8 cellular contexts compared by ENCODE assay signal in the genomic region with DNA sequence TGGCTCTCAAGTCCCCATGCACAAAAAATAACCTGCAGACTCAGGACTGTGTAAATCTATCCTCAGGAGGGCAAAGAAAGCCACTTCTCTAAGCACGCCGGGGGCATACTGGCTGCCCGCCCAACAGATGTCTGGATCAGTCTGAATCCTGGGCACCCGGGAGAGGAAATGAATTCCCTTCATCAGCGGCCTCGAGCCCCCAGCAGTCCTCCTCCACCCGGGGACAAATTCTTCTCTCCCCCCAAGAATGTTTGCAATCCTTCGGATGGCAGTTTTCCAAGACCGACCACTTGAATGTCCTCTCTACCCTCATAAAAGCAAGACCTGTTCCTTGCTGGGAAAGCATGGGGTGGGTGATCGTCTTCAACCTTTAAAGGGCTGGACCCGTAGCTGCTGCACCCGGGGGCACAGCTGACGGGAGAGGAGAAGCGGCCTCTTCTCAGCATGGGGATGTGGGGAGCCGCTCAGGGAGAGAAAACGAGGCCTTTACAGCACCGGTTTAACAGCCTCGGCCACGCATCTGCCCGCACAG.
DNase-seq lines count a peak whose midpoint lies in the region; ATAC-seq and TF ChIP-seq lines count a peak whose summit lies in the region.

No MANE protein-coding gene starts in this region.

- in situ Hi-C loops in astrocyte of the cerebellum (cut with HindIII; ENCODE audit: low sequenced_read_pairs), result loop anchor here (5.0 to 25.0 kb wide), 2 partner anchors 73 to 262 kb away; no protein-coding TSS in a partner anchor

- no peaks in the 10 kb centered on the region for H3K36me3 Mint-ChIP-seq in memory B cell

- H3K9me3 Mint-ChIP-seq in memory B cell, result no peaks in the 10 kb centered on the region

- no peaks in the 10 kb centered on the region for H3K9me3 ChIP-seq in ES-I3 (ENCODE audit: control insufficient read depth, insufficient read depth, low read length)

- H3K9ac ChIP-seq in ES-I3 (ENCODE audit: low read depth, low read length), result peak overlapping the region; percentile 42

- no peaks in the 10 kb centered on the region for H3K36me3 ChIP-seq in ES-I3 (ENCODE audit: insufficient read depth, low read length)

- peak overlapping the region; percentile 93 for H3K4me3 Mint-ChIP-seq in memory B cell

- TF ChIP-seq CTCF in astrocyte of the cerebellum (IDR thresholded peaks at IDR 0.05; ENCODE audit: low read depth, low read length, missing control alignments), result no peak

- no peak for DNase-seq in astrocyte of the cerebellum (ENCODE audit: low read depth)
- no peak for DNase-seq in memory B cell (ENCODE audit: low spot score in 2 of 2)
- DNase-seq in GDM1 (lab: John Stamatoyannopoulos, UW), result no peak
- DNase-seq in OCI-M1 (lab: John Stamatoyannopoulos, UW), result no peak
- no peak for DNase-seq in central memory CD4-positive, alpha-beta T cell

- H3K27ac Mint-ChIP-seq in memory B cell, result peak overlapping the region; percentile 96

- peaks cover 3% of the 10 kb centered on the region; the same call in 1 of the 2 replicates for H3K4me1 ChIP-seq in ES-I3 (ENCODE audit: insufficient read depth, low read length)

- ATAC-seq in HG03354 (IDR thresholded peaks at IDR 0.05; ENCODE audit: poor library complexity, severe bottlenecking, unreplicated experiment) (peak; percentile 25), memory B cell (ENCODE audit: low read depth) (no peak), GM18873 (IDR thresholded peaks at IDR 0.05; ENCODE audit: low FRiP score, unreplicated experiment) (no peak)

- H3K27me3 Mint-ChIP-seq in memory B cell, result no peaks in the 10 kb centered on the region

- peak overlapping the region; percentile 50 for H3K4me3 ChIP-seq in astrocyte of the cerebellum (ENCODE audit: low read depth, low read length)

- peaks cover 25% of the 10 kb centered on the region for H3K4me1 Mint-ChIP-seq in memory B cell
